ENCODE assay signal across 30 cellular contexts in genomic region chr3:12611117-12611516, GRCh38.
"Had no signal": no experiment of that assay in that cellular context is flagged by ENCODE, and none has a peak within 500 bp of the region (broad histone marks: within the 10 kb centered on the region; RNA-seq: fewer than 3 reads in every experiment).

No MANE protein-coding gene starts in this region.

- ATAC-seq: foreskin keratinocyte; gastroesophageal sphincter; left colon; natural killer cell; stimulated activated naive CD8-positive, alpha-beta T cell treated with anti-CD3 and anti-CD28 coated beads, Interleukin-15, amount 100 ng/mL, for 72 hours had no signal

- H3K4me3 ChIP-seq: colonic mucosa, esophagus muscularis mucosa, gastroesophageal sphincter, heart right ventricle, lung, ovary, psoas muscle, smooth muscle cell, suprapubic skin, transverse colon, vagina had no signal

- H3K36me3 ChIP-seq: colonic mucosa, ovary had no signal

- H3K27ac ChIP-seq: colonic mucosa, epithelial cell of prostate, esophagus muscularis mucosa, foreskin keratinocyte, gastroesophageal sphincter, heart right ventricle, ovary, psoas muscle, suprapubic skin, transverse colon, vagina had no signal

- H3K4me1 ChIP-seq: colonic mucosa, foreskin keratinocyte, gastroesophageal sphincter, suprapubic skin, transverse colon, vagina had no signal

- H3K9me3 ChIP-seq: colonic mucosa, esophagus muscularis mucosa, gastroesophageal sphincter, heart right ventricle, ovary, psoas muscle, suprapubic skin, transverse colon, vagina had no signal

- DNase-seq: colonic mucosa; effector CD8-positive, alpha-beta T cell; endodermal cell; foreskin keratinocyte; heart right ventricle; hypothalamus; immature natural killer cell; islet precursor cell; kidney glomerular epithelial cell; left colon; natural killer cell; occipital lobe; ovary; posterior cingulate gyrus; psoas muscle; right cardiac atrium; stimulated activated CD4-positive, alpha-beta T cell treated with anti-CD3 and anti-CD28 coated beads, Interleukin-12 subunit alpha, Interleukin-12 subunit beta, amount 100 ng/mL, for 4 hours; stimulated activated CD4-positive, alpha-beta T cell treated with anti-CD3 and anti-CD28 coated beads, Interleukin-1b, Interleukin-23, amount 100 ng/mL, for 48 hours; stimulated activated CD4-positive, alpha-beta T cell treated with anti-CD3 and anti-CD28 coated beads, Interleukin-4, amount 100 ng/mL, for 1 hour; stimulated activated CD8-positive, alpha-beta memory T cell treated with anti-CD3 and anti-CD28 coated beads, Interleukin-4, amount 100 ng/mL, for 48 hours; stimulated activated naive CD4-positive, alpha-beta T cell; stimulated activated naive CD8-positive, alpha-beta T cell treated with anti-CD3 and anti-CD28 coated beads, Interleukin-15, amount 100 ng/mL, for 72 hours; transverse colon had no signal

- H3K27me3 ChIP-seq: colonic mucosa, esophagus muscularis mucosa, foreskin keratinocyte, gastroesophageal sphincter, heart right ventricle, ovary, suprapubic skin, transverse colon, vagina had no signal
